In the genomic region with DNA sequence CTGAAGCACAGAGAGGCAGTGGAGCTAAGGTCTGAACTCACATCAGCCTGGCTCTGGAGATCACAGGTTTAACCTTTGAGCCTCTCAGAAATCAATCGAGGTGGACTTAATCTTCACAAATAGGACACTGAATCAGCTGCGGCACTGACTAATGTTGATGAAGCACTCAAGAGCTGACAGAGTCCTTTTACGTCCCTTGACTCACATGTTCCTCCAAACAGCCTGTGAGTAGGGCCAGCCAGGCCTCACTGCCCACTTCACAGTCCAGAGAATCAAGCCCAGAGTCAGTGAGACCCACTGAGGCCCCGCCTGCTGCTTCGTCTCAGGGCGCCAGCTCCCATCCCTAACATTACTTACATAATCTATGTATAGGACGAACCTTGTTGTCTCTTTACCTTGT, we compare ENCODE assay signal across 12 cellular contexts.
DNase-seq lines count a peak whose midpoint lies in the region; ATAC-seq and TF ChIP-seq lines count a peak whose summit lies in the region.
"Had no signal": no experiment of that assay in that cellular context is flagged by ENCODE, and none has a peak within 500 bp of the region (broad histone marks: within the 10 kb centered on the region; RNA-seq: fewer than 3 reads in every experiment).

No MANE protein-coding gene starts in this region.

- TF ChIP-seq EP300 in stomach (IDR thresholded peaks at IDR 0.05), result no peak

- WGBS in right lobe of liver (ENCODE audit: insufficient coverage, low coverage, low lambda C conversion rate, missing lambda C conversion rate), result 54% methylated on average over 5 of the region's 7 CpGs
- 77 to 84% (median 80%) methylated on average over 7 of the region's 7 CpGs for WGBS in stomach, 5 donors
- WGBS in endodermal cell (ENCODE audit: insufficient coverage in 1 of 2, insufficient read length in 1 of 2), 2 experiments, result 91 to 94% methylated on average over 6 to 7 of the region's 7 CpGs

- TF ChIP-seq CTCF in astrocyte of the spinal cord (IDR thresholded peaks at IDR 0.05; ENCODE audit: low read depth, low read length), result no peak
- TF ChIP-seq CTCF in right lobe of liver (IDR thresholded peaks at IDR 0.05), result no peak
- no peak for TF ChIP-seq CTCF in stomach (IDR thresholded peaks at IDR 0.05)
- no peak for TF ChIP-seq CTCF in endodermal cell (conservative IDR thresholded peaks at IDR 0.05)

- TF ChIP-seq POLR2A in right lobe of liver (IDR thresholded peaks at IDR 0.05), result peak; percentile 16
- TF ChIP-seq POLR2A in stomach (IDR thresholded peaks at IDR 0.05), result no peak

- H3K36me3 ChIP-seq in right lobe of liver, result no peaks in the 10 kb centered on the region
- peaks cover 0 to 22% (median 6%) of the 10 kb centered on the region in 4 donors for H3K36me3 ChIP-seq in stomach
- H3K36me3 ChIP-seq in endodermal cell (ENCODE audit: control insufficient read depth, insufficient read depth, low read length), result peaks cover 1% of the 10 kb centered on the region

- H3K27me3 ChIP-seq in right lobe of liver, result no peaks in the 10 kb centered on the region
- no peaks in the 10 kb centered on the region for H3K27me3 ChIP-seq in stomach
- no peaks in the 10 kb centered on the region for H3K27me3 ChIP-seq in endodermal cell (ENCODE audit: control insufficient read depth, insufficient read depth, low read length, poor library complexity, severe bottlenecking)

- H3K4me1 ChIP-seq in right lobe of liver (peaks cover 3 to 65% (median 30%) of the 10 kb centered on the region in 4 donors), stomach (peaks cover 29 to 63% (median 47%) of the 10 kb centered on the region in 4 donors), endodermal cell (ENCODE audit: control insufficient read depth, insufficient read depth, low read length) (peaks cover 7% of the 10 kb centered on the region)

- in situ Hi-C loops in astrocyte of the spinal cord (cut with HindIII; ENCODE audit: low sequenced_read_pairs), result no loop called here

- no peak overlapping the region for H3K4me3 ChIP-seq in astrocyte of the spinal cord (ENCODE audit: low read depth, low read length)
- H3K4me3 ChIP-seq in right lobe of liver, result no peak overlapping the region
- no peak overlapping the region for H3K4me3 ChIP-seq in stomach
- no peak overlapping the region for H3K4me3 ChIP-seq in endodermal cell (ENCODE audit: low read length)

- no peaks in the 10 kb centered on the region for H3K9me3 ChIP-seq in right lobe of liver
- no peaks in the 10 kb centered on the region for H3K9me3 ChIP-seq in stomach
- no peaks in the 10 kb centered on the region for H3K9me3 ChIP-seq in endodermal cell (ENCODE audit: control insufficient read depth, low read length)

- H3K36me3 Mint-ChIP-seq in endodermal cell (ENCODE audit: low read depth), result peaks cover 17% of the 10 kb centered on the region
- H3K36me3 Mint-ChIP-seq: activated CD8-positive, alpha-beta memory T cell treated with anti-CD3 and anti-CD28 coated beads, Interleukin-2, amount 10 ng/mL, durations not matched to agents 7 days and 5 days; activated naive CD4-positive, alpha-beta T cell treated with anti-CD3 and anti-CD28 coated beads, Interleukin-2, amount 50 U/mL, for 24 hours had no signal

- H3K4me1 Mint-ChIP-seq in endodermal cell, result peaks cover 37% of the 10 kb centered on the region
- H3K4me1 Mint-ChIP-seq: activated CD8-positive, alpha-beta memory T cell treated with anti-CD3 and anti-CD28 coated beads, Interleukin-2, amount 10 ng/mL, durations not matched to agents 7 days and 5 days; activated naive CD4-positive, alpha-beta T cell treated with anti-CD3 and anti-CD28 coated beads, Interleukin-2, amount 50 U/mL, for 24 hours had no signal

- H3K9me3 Mint-ChIP-seq in endodermal cell, result peaks cover 3% of the 10 kb centered on the region
- H3K9me3 Mint-ChIP-seq: activated naive CD4-positive, alpha-beta T cell treated with anti-CD3 and anti-CD28 coated beads, Interleukin-2, amount 50 U/mL, for 24 hours had no signal

- DNase-seq in HK-2 (ENCODE audit: unreplicated experiment), result peak; percentile 48
- peak; percentile 42 for DNase-seq in astrocyte of the spinal cord (ENCODE audit: low read depth, low spot score)
- DNase-seq in right lobe of liver, result peak in 1 of 3 donors; percentile 66
- no peak for DNase-seq in stomach
- DNase-seq in inferior parietal cortex (ENCODE audit: extremely low spot score), result no peak
- no peak for DNase-seq in NCI-H2107 treated with DMSO at 0.1 percent for 48 hours (lab: John Stamatoyannopoulos, UW; ENCODE audit: unreplicated experiment)
- DNase-seq in endodermal cell, result no peak
- DNase-seq: activated CD8-positive, alpha-beta memory T cell treated with anti-CD3 and anti-CD28 coated beads, Interleukin-2, amount 10 ng/mL, durations not matched to agents 7 days and 5 days; C1 segment of cervical spinal cord had no signal

- intact Hi-C loops in right lobe of liver (cut with DNase I) (no loop called here), stomach (cut with DNase I; ENCODE audit: low total_unique reads) (no loop called here)

- H3K4me3 Mint-ChIP-seq in endodermal cell, result no peak overlapping the region
- H3K4me3 Mint-ChIP-seq: activated CD8-positive, alpha-beta memory T cell treated with anti-CD3 and anti-CD28 coated beads, Interleukin-2, amount 10 ng/mL, durations not matched to agents 7 days and 5 days; activated naive CD4-positive, alpha-beta T cell treated with anti-CD3 and anti-CD28 coated beads, Interleukin-2, amount 50 U/mL, for 24 hours had no signal

- H3K27ac Mint-ChIP-seq in endodermal cell, result no peak overlapping the region
- H3K27ac Mint-ChIP-seq: activated CD8-positive, alpha-beta memory T cell treated with anti-CD3 and anti-CD28 coated beads, Interleukin-2, amount 10 ng/mL, durations not matched to agents 7 days and 5 days; activated naive CD4-positive, alpha-beta T cell treated with anti-CD3 and anti-CD28 coated beads, Interleukin-2, amount 50 U/mL, for 24 hours had no signal

- no peaks in the 10 kb centered on the region for H3K27me3 Mint-ChIP-seq in endodermal cell (ENCODE audit: insufficient read depth)
- H3K27me3 Mint-ChIP-seq: activated CD8-positive, alpha-beta memory T cell treated with anti-CD3 and anti-CD28 coated beads, Interleukin-2, amount 10 ng/mL, durations not matched to agents 7 days and 5 days; activated naive CD4-positive, alpha-beta T cell treated with anti-CD3 and anti-CD28 coated beads, Interleukin-2, amount 50 U/mL, for 24 hours had no signal

- peak; percentile 70 to 77 (median 74) for ATAC-seq in right lobe of liver
- no peak for ATAC-seq in HG02885 (IDR thresholded peaks at IDR 0.05; ENCODE audit: poor library complexity, unreplicated experiment)
- ATAC-seq: activated CD8-positive, alpha-beta memory T cell treated with anti-CD3 and anti-CD28 coated beads, Interleukin-2, amount 10 ng/mL, durations not matched to agents 7 days and 5 days had no signal

- H3K27ac ChIP-seq in right lobe of liver (peak overlapping the region in 2 of 3 donors; percentile 61 to 83), stomach (peak overlapping the region in 3 of 5 donors; percentile 28 to 75 (median 69)), endodermal cell (ENCODE audit: low read depth, low read length) (no peak overlapping the region)
- H3K27ac ChIP-seq: parathyroid adenoma had no signal

- no peak overlapping the region for H3K9ac ChIP-seq in endodermal cell (ENCODE audit: extremely low read depth, low read length, poor library complexity, severe bottlenecking)
- H3K9ac ChIP-seq: parathyroid adenoma had no signal

Comparison
In these comparisons a context has a peak if more than half of its experiments do, and no peak if none do; other contexts are left out.
1. DNase-seq: peak in HK-2 (single experiment) and astrocyte of the spinal cord (single experiment); none in stomach (single experiment), inferior parietal cortex (single experiment), NCI-H2107 treated with DMSO at 0.1 percent for 48 hours (single experiment) and endodermal cell (single experiment).